31 cellular contexts compared by ENCODE assay signal in genomic region chr18:79695856-79696850, GRCh38.
"Had no signal": no experiment of that assay in that cellular context is flagged by ENCODE, and none has a peak within 500 bp of the region (broad histone marks: within the 10 kb centered on the region; RNA-seq: fewer than 3 reads in every experiment).

No MANE protein-coding gene starts in this region.

- H3K27me3 Mint-ChIP-seq: activated CD4-positive, alpha-beta memory T cell treated with anti-CD3 and anti-CD28 coated beads for 36 hours; activated CD4-positive, alpha-beta T cell treated with anti-CD3 and anti-CD28 coated beads, Interleukin-2, amount 10 ng/mL, durations not matched to agents 24 days and 14 days; naive B cell; stimulated activated memory B cell treated with anti-CD40 and anti-IgM and Interleukin-4, amounts not matched to agents 10 μg/mL and 1 μg/mL and 100 μg/mL, for 72 hours; stimulated activated naive CD8-positive, alpha-beta T cell treated with anti-CD3 and anti-CD28 coated beads, Interleukin-15, amount 100 ng/mL, for 72 hours had no signal

- H3K27ac ChIP-seq: coronary artery, left lung, right lobe of liver, skin epidermis, upper lobe of left lung had no signal

- H3K4me2 ChIP-seq: SK-N-SH had no signal

- FAIRE-seq: frontal cortex, islet of Langerhans had no signal

- H3K27ac Mint-ChIP-seq: activated CD4-positive, alpha-beta T cell treated with anti-CD3 and anti-CD28 coated beads, Interleukin-2, amount 10 ng/mL, durations not matched to agents 24 days and 14 days; stimulated activated memory B cell treated with anti-CD40 and anti-IgM and Interleukin-4, amounts not matched to agents 10 μg/mL and 1 μg/mL and 100 μg/mL, for 72 hours; T-helper 1 cell treated with Interleukin-12 subunit alpha and Interleukin-12 subunit beta and Interleukin-4 antibody, amounts not matched to agents 30 μg/mL and 1 μg/mL, for 36 hours had no signal

- H3K9me3 ChIP-seq: left lung, right lobe of liver, SK-N-SH, upper lobe of left lung had no signal

- H3K9ac ChIP-seq: SK-N-SH had no signal

- H3K4me3 ChIP-seq: coronary artery, dorsolateral prefrontal cortex, left lung, right lobe of liver, skin epidermis, upper lobe of left lung had no signal

- H3K4me1 ChIP-seq: left lung, right lobe of liver, upper lobe of left lung had no signal

- H3K9me3 Mint-ChIP-seq: activated CD4-positive, alpha-beta memory T cell treated with anti-CD3 and anti-CD28 coated beads for 36 hours; activated CD4-positive, alpha-beta T cell treated with anti-CD3 and anti-CD28 coated beads, Interleukin-2, amount 10 ng/mL, durations not matched to agents 24 days and 14 days; naive B cell; stimulated activated memory B cell treated with anti-CD40 and anti-IgM and Interleukin-4, amounts not matched to agents 10 μg/mL and 1 μg/mL and 100 μg/mL, for 72 hours; stimulated activated naive CD8-positive, alpha-beta T cell treated with anti-CD3 and anti-CD28 coated beads, Interleukin-15, amount 100 ng/mL, for 72 hours; T-helper 1 cell treated with Interleukin-12 subunit alpha and Interleukin-12 subunit beta and Interleukin-4 antibody, amounts not matched to agents 30 μg/mL and 1 μg/mL, for 36 hours had no signal

- H3K4me3 Mint-ChIP-seq: activated CD4-positive, alpha-beta memory T cell treated with anti-CD3 and anti-CD28 coated beads for 36 hours; activated CD4-positive, alpha-beta T cell treated with anti-CD3 and anti-CD28 coated beads, Interleukin-2, amount 10 ng/mL, durations not matched to agents 24 days and 14 days; stimulated activated memory B cell treated with anti-CD40 and anti-IgM and Interleukin-4, amounts not matched to agents 10 μg/mL and 1 μg/mL and 100 μg/mL, for 72 hours; stimulated activated naive CD8-positive, alpha-beta T cell treated with anti-CD3 and anti-CD28 coated beads, Interleukin-15, amount 100 ng/mL, for 72 hours; T-helper 1 cell treated with Interleukin-12 subunit alpha and Interleukin-12 subunit beta and Interleukin-4 antibody, amounts not matched to agents 30 μg/mL and 1 μg/mL, for 36 hours had no signal

- H3K27me3 ChIP-seq: dorsolateral prefrontal cortex, left lung, right lobe of liver, upper lobe of left lung had no signal

- DNase-seq: activated CD4-positive, alpha-beta memory T cell treated with anti-CD3 and anti-CD28 coated beads for 36 hours; activated CD4-positive, alpha-beta T cell treated with anti-CD3 and anti-CD28 coated beads, Interleukin-2, amount 10 ng/mL, durations not matched to agents 24 days and 14 days; activated CD4-positive, CD25-positive, alpha-beta regulatory T cell treated with anti-CD3 and anti-CD28 coated beads, Interleukin-2, amount 50 U/mL, for 72 hours; activated CD8-positive, alpha-beta memory T cell treated with anti-CD3 and anti-CD28 coated beads, Interleukin-2, amount 50 U/mL, for 4 hours; activated effector memory CD4-positive, alpha-beta T cell treated with anti-CD3 and anti-CD28 coated beads, Interleukin-2, amount 50 U/mL, for 16 hours; activated naive CD4-positive, alpha-beta T cell treated with anti-CD3 and anti-CD28 coated beads, Interleukin-2, amount 50 U/mL, for 16 hours; activated T-cell treated with anti-CD3 and anti-CD28 coated beads, Interleukin-2, amount 50 U/mL, for 48 hours; amniotic stem cell; cerebellar nuclear complex; effector memory CD4-positive, alpha-beta T cell; mammary epithelial cell; naive B cell; nucleus accumbens; SK-N-SH; stimulated activated CD4-positive, alpha-beta T cell treated with anti-CD3 and anti-CD28 coated beads, Interleukin-1b, Interleukin-23, amount 100 ng/mL, for 48 hours; stimulated activated CD4-positive, alpha-beta T cell treated with anti-CD3 and anti-CD28 coated beads, Interleukin-4, amount 100 ng/mL, for 4 hours; stimulated activated CD8-positive, alpha-beta memory T cell treated with anti-CD3 and anti-CD28 coated beads, Interleukin-4, amount 100 ng/mL, for 48 hours; stimulated activated naive CD8-positive, alpha-beta T cell treated with anti-CD3 and anti-CD28 coated beads, Interleukin-15, amount 100 ng/mL, for 72 hours; substantia nigra; SW 1271; T1000 had no signal

- ATAC-seq: left lung; right lobe of liver; stimulated activated memory B cell treated with anti-CD40 and anti-IgM and Interleukin-4, amounts not matched to agents 10 μg/mL and 1 μg/mL and 100 μg/mL, for 72 hours; stimulated activated naive CD8-positive, alpha-beta T cell treated with anti-CD3 and anti-CD28 coated beads, Interleukin-15, amount 100 ng/mL, for 72 hours had no signal
